8 cellular contexts compared by ENCODE assay signal in genomic region chr7:44081266-44081748, GRCh38. TPM values are rescaled to one million over a fixed set of nuclear protein-coding genes. Genes with fewer than 3 reads are reported as not detected.
A peak's percentile ranks its signal among the peaks of the same experiment; 100 is the strongest.
DNase-seq lines count a peak whose midpoint lies in the region; ATAC-seq and TF ChIP-seq lines count a peak whose summit lies in the region.

No MANE protein-coding gene starts in this region.

- no peak overlapping the region for H2BK12ac ChIP-seq in neuronal stem cell (ENCODE audit: low read length)

- 92 to 95% methylated on average over 7 of the region's 9 CpGs for WGBS in mesodermal cell (ENCODE audit: insufficient coverage in 2 of 2), 2 experiments
- no CpG with 5 or more reads among the region's 9 CpGs for WGBS in neuronal stem cell (ENCODE audit: extremely low coverage in 2 of 2, insufficient read length in 2 of 2, insufficient replicate concordance in 1 of 2), 2 donors

- H3K9ac ChIP-seq in HUES6 (ENCODE audit: low read length) (no peak overlapping the region), adipocyte (ENCODE audit: low read length) (peak overlapping the region; percentile 95), neuronal stem cell (ENCODE audit: low read depth, low read length, poor library complexity) (no peak overlapping the region)

- no peak overlapping the region for H4K8ac ChIP-seq in neuronal stem cell (ENCODE audit: low read depth, low read length)

- no peak overlapping the region for H4K91ac ChIP-seq in neuronal stem cell (ENCODE audit: low read depth, low read length, poor library complexity)

- H3K9me3 ChIP-seq in HUES6 (ENCODE audit: control insufficient read depth, insufficient read depth, low read depth, low read length): no peaks in the 10 kb centered on the region
- no peaks in the 10 kb centered on the region for H3K9me3 ChIP-seq in adipocyte (ENCODE audit: control insufficient read depth, low read length)
- no peaks in the 10 kb centered on the region for H3K9me3 ChIP-seq in mesodermal cell (ENCODE audit: control insufficient read depth, low read length)
- H3K9me3 ChIP-seq in neuronal stem cell (replicated peaks in 1 of 2; ENCODE audit: control insufficient read depth in 2 of 2, insufficient read depth in 1 of 2, low read depth in 1 of 2, low read length in 2 of 2): no peaks in the 10 kb centered on the region

- no peak overlapping the region for H2BK15ac ChIP-seq in neuronal stem cell (ENCODE audit: low read length)

- no peak for TF ChIP-seq CTCF in AG04449 (IDR thresholded peaks at IDR 0.05; ENCODE audit: insufficient read depth, low read length, missing control alignments)

- no peaks in the 10 kb centered on the region for H3K4me1 ChIP-seq in HUES6 (ENCODE audit: control insufficient read depth, insufficient read depth, low read length)
- H3K4me1 ChIP-seq in adipocyte (ENCODE audit: control insufficient read depth, insufficient read depth, low read length): peaks cover 34% of the 10 kb centered on the region
- H3K4me1 ChIP-seq in mesodermal cell (ENCODE audit: control insufficient read depth, insufficient read depth, low read length, poor library complexity, severe bottlenecking): peaks cover 5% of the 10 kb centered on the region
- H3K4me1 ChIP-seq in neuronal stem cell (ENCODE audit: control insufficient read depth in 2 of 2, insufficient read depth in 1 of 2, low read depth in 1 of 2, low read length in 2 of 2): no peaks in the 10 kb centered on the region

- H3K27me3 ChIP-seq in HUES6 (ENCODE audit: control insufficient read depth, insufficient read depth, low read length) (peaks cover 9% of the 10 kb centered on the region), adipocyte (replicated peaks; ENCODE audit: control insufficient read depth, insufficient read depth, low read length) (no peaks in the 10 kb centered on the region), neuronal stem cell (ENCODE audit: control insufficient read depth in 3 of 3, insufficient read depth in 3 of 3, low read depth in 1 of 3, low read length in 3 of 3) (peaks cover 0 to 12% (median 4%) of the 10 kb centered on the region in 3 experiments)

- POLR2A ChIA-PET in AG04449 (lab: Yijun Ruan, JAX): interaction anchor here (1.5 kb wide), 1 partner anchor 21 kb away, joined by 3 read pairs; no protein-coding TSS in a partner anchor

- H3K27ac ChIP-seq in HUES6 (ENCODE audit: low read depth, low read length): no peak overlapping the region
- H3K27ac ChIP-seq in mesodermal cell (ENCODE audit: low read depth, low read length, severe bottlenecking): no peak overlapping the region
- no peak overlapping the region for H3K27ac ChIP-seq in neuronal stem cell (replicated peaks; ENCODE audit: low read length)

- DNase-seq in AG04449 (ENCODE audit: low read depth, low spot score) (no peak), adipocyte (ENCODE audit: low read depth) (no peak), iPS-NIHi11 (ENCODE audit: low spot score) (no peak), neuronal stem cell (ENCODE audit: low spot score) (no peak), cerebellum (ENCODE audit: low spot score) (no peak)

- no peak for ATAC-seq in GM18517 (IDR thresholded peaks at IDR 0.05; ENCODE audit: unreplicated experiment)

- H3K4ac ChIP-seq in neuronal stem cell (ENCODE audit: low read length): no peak overlapping the region

- H2BK120ac ChIP-seq in neuronal stem cell (ENCODE audit: low read depth, low read length): no peak overlapping the region

- H3K79me1 ChIP-seq in neuronal stem cell (ENCODE audit: low read depth, low read length): peaks cover 4% of the 10 kb centered on the region

- H3K4me3 ChIP-seq in AG04449 (ENCODE audit: low read depth, low read length): peak overlapping the region; percentile 83
- peak overlapping the region; percentile 96 for H3K4me3 ChIP-seq in HUES6 (ENCODE audit: low read depth, low read length)
- H3K4me3 ChIP-seq in adipocyte (ENCODE audit: low read length): peak overlapping the region; percentile 95
- peak overlapping the region; percentile 64 for H3K4me3 ChIP-seq in mesodermal cell (ENCODE audit: extremely low read depth, insufficient read depth, low read length, poor library complexity, severe bottlenecking)
- peak overlapping the region in 1 of 2 donors; percentile 61 for H3K4me3 ChIP-seq in neuronal stem cell (ENCODE audit: low read length in 2 of 2)

- H2AK5ac ChIP-seq in neuronal stem cell (ENCODE audit: low read depth, low read length): no peak overlapping the region

- H3K14ac ChIP-seq in neuronal stem cell (ENCODE audit: low read length): no peak overlapping the region

- H3K23ac ChIP-seq in neuronal stem cell (ENCODE audit: low read depth, low read length, poor library complexity): no peak overlapping the region

- no peak overlapping the region for H3K18ac ChIP-seq in neuronal stem cell (ENCODE audit: low read length)

- H2BK5ac ChIP-seq in neuronal stem cell (ENCODE audit: low read length): no peak overlapping the region

- H2AFZ ChIP-seq in neuronal stem cell (ENCODE audit: low read length): no peak overlapping the region

- H3K4me2 ChIP-seq in neuronal stem cell (ENCODE audit: insufficient read depth, low read length, poor library complexity, severe bottlenecking): no peak overlapping the region

- H3K36me3 ChIP-seq in HUES6 (ENCODE audit: control insufficient read depth, insufficient read depth, low read length) (peaks cover 45% of the 10 kb centered on the region), adipocyte (ENCODE audit: control insufficient read depth, insufficient read depth, low read length, severe bottlenecking) (peaks cover 43% of the 10 kb centered on the region), mesodermal cell (ENCODE audit: control insufficient read depth, insufficient read depth, low read length) (peaks cover 26% of the 10 kb centered on the region), neuronal stem cell (replicated peaks in 1 of 2; ENCODE audit: control insufficient read depth in 2 of 2, insufficient read depth in 2 of 2, low read length in 2 of 2) (peaks cover 32 to 34% of the 10 kb centered on the region in 2 donors)

- CTCF ChIA-PET in AG04449 (lab: Yijun Ruan, JAX): interaction anchor here (0.8 to 2.2 kb wide), 9 partner anchors 9 to 130 kb away, joined by 3 to 12 read pairs (median 5); partner anchors contain the start of gene YKT6

RNA-seq across cellular contexts. Expression of gene POLM, which starts 1.0 kb away (rescaled TPM):
- 14.3 TPM for polyA plus RNA-seq in mesodermal cell (2013, experiment 1 of 2)
- polyA plus RNA-seq in mesodermal cell (2013, experiment 2 of 2): 10.3 TPM
- 9.9 TPM for polyA plus RNA-seq in neuronal stem cell (2013, experiment 1 of 2)
- 8.9 TPM for polyA plus RNA-seq in neuronal stem cell (2013, experiment 2 of 2)
- 12.8 TPM for total RNA-seq in cerebellum

RNA-seq across cellular contexts. Expression of gene PGAM2, which starts 15.9 kb away (rescaled TPM):
- polyA plus RNA-seq in mesodermal cell (2013, experiment 1 of 2): 0.48 TPM
- not detected for polyA plus RNA-seq in mesodermal cell (2013, experiment 2 of 2)
- polyA plus RNA-seq in neuronal stem cell (2013, experiment 1 of 2): 17.7 TPM
- polyA plus RNA-seq in neuronal stem cell (2013, experiment 2 of 2): 17.9 TPM
- 13.0 TPM for total RNA-seq in cerebellum

RNA-seq across cellular contexts. Expression of gene AEBP1, which starts 22.8 kb away (rescaled TPM):
- 109 TPM for polyA plus RNA-seq in mesodermal cell (2013, experiment 1 of 2)
- polyA plus RNA-seq in mesodermal cell (2013, experiment 2 of 2): 89.5 TPM
- polyA plus RNA-seq in neuronal stem cell (2013, experiment 1 of 2): 24.7 TPM
- 25.4 TPM for polyA plus RNA-seq in neuronal stem cell (2013, experiment 2 of 2)
- total RNA-seq in cerebellum: 11.3 TPM

RNA-seq across cellular contexts. Expression of gene DBNL, which starts 36.8 kb away (rescaled TPM):
- polyA plus RNA-seq in mesodermal cell (2013, experiment 1 of 2): 52.3 TPM
- polyA plus RNA-seq in mesodermal cell (2013, experiment 2 of 2): 41.2 TPM
- polyA plus RNA-seq in neuronal stem cell (2013, experiment 1 of 2): 14.7 TPM
- polyA plus RNA-seq in neuronal stem cell (2013, experiment 2 of 2): 14.7 TPM
- total RNA-seq in cerebellum: 46.8 TPM

RNA-seq across cellular contexts. Expression of gene POLD2, which starts 42.0 kb away (rescaled TPM):
- polyA plus RNA-seq in mesodermal cell (2013, experiment 1 of 2): 88.8 TPM
- polyA plus RNA-seq in mesodermal cell (2013, experiment 2 of 2): 87.7 TPM
- 157 TPM for polyA plus RNA-seq in neuronal stem cell (2013, experiment 1 of 2)
- 156 TPM for polyA plus RNA-seq in neuronal stem cell (2013, experiment 2 of 2)
- 41.1 TPM for total RNA-seq in cerebellum
